Comparison of ENCODE assay signal across 1 cellular context in genomic region chr7:159091041-159091440, GRCh38.
TF ChIP-seq lines count a peak whose summit lies in the region.

No MANE protein-coding gene starts in this region.

TF ChIP-seq in H1, 55 proteins besides CTCF, POLR2A, EP300 and RAD21:
- TF ChIP-seq SIN3A (conservative IDR thresholded peaks at IDR 0.05 in 1 of 2, IDR thresholded peaks at IDR 0.05 in 1 of 2; ENCODE audit: low read depth in 1 of 2, low read length in 2 of 2) (no peak), JUN (IDR thresholded peaks at IDR 0.05; ENCODE audit: low read depth, low read length) (no peak), CEBPB (IDR thresholded peaks at IDR 0.05; ENCODE audit: low read depth, low read length) (no peak), RXRA (IDR thresholded peaks at IDR 0.05; ENCODE audit: insufficient read depth, low read depth, low read length) (no peak), EZH2 (IDR thresholded peaks at IDR 0.05; ENCODE audit: low read depth, low read length, severe bottlenecking) (no peak), CBX5 (IDR thresholded peaks at IDR 0.05; ENCODE audit: low read depth, low read length) (no peak), MAFK (IDR thresholded peaks at IDR 0.05; ENCODE audit: low read depth, low read length) (no peak)
